ENCODE assay signal across 8 cellular contexts in genomic region chr11:107457558-107458271, GRCh38. TPM values are rescaled to one million over a fixed set of nuclear protein-coding genes. Genes with fewer than 3 reads are reported as not detected.
A peak's percentile ranks its signal among the peaks of the same experiment; 100 is the strongest.
DNase-seq lines count a peak whose midpoint lies in the region; ATAC-seq and TF ChIP-seq lines count a peak whose summit lies in the region.

Gene CWF19L2, minus strand, starts transcription at chr11:107457825. Its CDS starts 9 bp downstream, at chr11:107457816.

- H3K36me3 Mint-ChIP-seq in activated CD4-positive, alpha-beta T cell treated with anti-CD3 and anti-CD28 coated beads, Interleukin-2, amount 10 ng/mL, durations not matched to agents 24 days and 14 days (ENCODE audit: low read depth), result peaks cover 13% of the 10 kb centered on the region

- H3K27ac Mint-ChIP-seq in activated CD4-positive, alpha-beta T cell treated with anti-CD3 and anti-CD28 coated beads, Interleukin-2, amount 10 ng/mL, durations not matched to agents 24 days and 14 days, result peak within 1 kb of the TSS; percentile 87

- H3K4me3 ChIP-seq in BJ (ENCODE audit: low read depth, low read length) (peak within 1 kb of the TSS; percentile 85), coronary artery (peak within 1 kb of the TSS; percentile 85)

- CTCF ChIA-PET in BJ (lab: Yijun Ruan, JAX), result interaction anchor here (1.5 to 1.7 kb wide), 2 partner anchors 10 to 15 kb away, joined by 4 to 5 read pairs; no protein-coding TSS in a partner anchor

- peak; percentile 81 for DNase-seq in BJ (ENCODE audit: low read depth)
- peak; percentile 99 for DNase-seq in NCI-H526 treated with DMSO at 0.1 percent for 48 hours (lab: John Stamatoyannopoulos, UW)
- peak; percentile 96 for DNase-seq in activated CD4-positive, alpha-beta T cell treated with anti-CD3 and anti-CD28 coated beads, Interleukin-2, amount 10 ng/mL, durations not matched to agents 24 days and 14 days
- peak; percentile 81 for DNase-seq in coronary artery (ENCODE audit: low spot score)
- DNase-seq in left kidney (ENCODE audit: low read depth, low spot score), result peak; percentile 98
- peak; percentile 83 to 87 for DNase-seq in stimulated activated CD4-positive, alpha-beta T cell treated with anti-CD3 and anti-CD28 coated beads, Interleukin-2, amount 100 ng/mL, for 24 hours

- TF ChIP-seq CTCF in BJ (IDR thresholded peaks at IDR 0.05; ENCODE audit: insufficient read depth, low read depth, low read length) (0 out of 2 replicates have a peak, but pooled peaks have one; percentile 6), coronary artery (IDR thresholded peaks at IDR 0.05) (no peak)

- H3K36me3 ChIP-seq in BJ (ENCODE audit: control insufficient read depth, insufficient read depth, low read length), result peaks cover 7% of the 10 kb centered on the region

- ATAC-seq in GM19324 (IDR thresholded peaks at IDR 0.05; ENCODE audit: low FRiP score, unreplicated experiment) (peak; percentile 97), HG03469 (IDR thresholded peaks at IDR 0.05; ENCODE audit: unreplicated experiment) (peak; percentile 92)

- H3K27ac ChIP-seq in coronary artery, result peak within 1 kb of the TSS; percentile 47 to 78

- peak within 1 kb of the TSS; percentile 85 for H3K4me3 Mint-ChIP-seq in activated CD4-positive, alpha-beta T cell treated with anti-CD3 and anti-CD28 coated beads, Interleukin-2, amount 10 ng/mL, durations not matched to agents 24 days and 14 days

- intact Hi-C loops in activated CD4-positive, alpha-beta T cell treated with anti-CD3 and anti-CD28 coated beads, Interleukin-2, amount 10 ng/mL, durations not matched to agents 24 days and 14 days (cut with micrococcal nuclease), result loop anchor here (1.0 to 10.0 kb wide), 3 partner anchors 108 to 1435 kb away; partner anchors contain the start of genes AASDHPPT, ALKBH8, KBTBD3 and MSANTD4

- peaks cover 22% of the 10 kb centered on the region for H3K4me1 Mint-ChIP-seq in activated CD4-positive, alpha-beta T cell treated with anti-CD3 and anti-CD28 coated beads, Interleukin-2, amount 10 ng/mL, durations not matched to agents 24 days and 14 days

- H3K9me3 Mint-ChIP-seq in activated CD4-positive, alpha-beta T cell treated with anti-CD3 and anti-CD28 coated beads, Interleukin-2, amount 10 ng/mL, durations not matched to agents 24 days and 14 days, result peaks cover 4% of the 10 kb centered on the region

- H3K27me3 Mint-ChIP-seq in activated CD4-positive, alpha-beta T cell treated with anti-CD3 and anti-CD28 coated beads, Interleukin-2, amount 10 ng/mL, durations not matched to agents 24 days and 14 days, result peaks cover 7% of the 10 kb centered on the region

- POLR2A ChIA-PET in BJ (lab: Charles Lee), result interaction anchor here (0.6 kb wide), 2 partner anchors 46 to 1385 kb away, joined by 4 read pairs; no protein-coding TSS in a partner anchor

- H3K27me3 ChIP-seq in BJ (ENCODE audit: control insufficient read depth, insufficient read depth, low read length), result no peaks in the 10 kb centered on the region

RNA-seq across cellular contexts. Expression of gene CWF19L2, which starts in this region (rescaled TPM):
- polyA plus RNA-seq in BJ (2011; rRNA removed), result 1.2 and 2.7 TPM in 2 replicates
- polyA minus RNA-seq in BJ (2011; rRNA and poly(A)+ RNA removed), result 1.7 and 2.1 TPM in 2 replicates
- 16.1 and 17.6 TPM in 2 replicates for total RNA-seq in activated CD4-positive, alpha-beta T cell treated with anti-CD3 and anti-CD28 coated beads, Interleukin-2, amount 10 ng/mL, durations not matched to agents 24 days and 14 days

Comparison
In these comparisons a context has a peak if more than half of its experiments do, and no peak if none do; other contexts are left out.
1. Peak in every context shown above with its lines: DNase-seq, ATAC-seq, H3K4me3 ChIP-seq and H3K27ac ChIP-seq.